In the genomic region with DNA sequence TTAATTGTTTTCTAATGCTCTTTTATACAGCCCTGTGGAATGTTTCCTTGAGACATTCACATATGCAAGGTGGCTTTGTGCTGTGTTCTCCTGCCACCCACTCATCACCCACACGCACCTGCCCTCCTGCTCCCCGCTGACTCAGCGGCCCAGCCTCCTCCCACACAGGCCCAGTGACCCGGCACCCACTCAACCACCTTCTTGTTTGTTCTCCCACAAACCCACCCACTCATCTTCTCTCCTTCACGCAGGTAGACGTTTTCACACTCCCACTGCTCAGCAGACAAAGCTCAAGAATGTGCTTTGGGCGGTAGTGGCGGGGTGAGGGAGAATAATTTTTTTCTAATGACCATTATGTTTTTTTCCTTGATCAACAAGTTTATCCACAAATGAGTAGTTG, we compare ENCODE assay signal across 1 cellular context.
TF ChIP-seq lines count a peak whose summit lies in the region.

No MANE protein-coding gene starts in this region.

TF ChIP-seq in GM12878, 131 proteins besides CTCF, POLR2A, EP300 and RAD21 (continued from another document and continues in another):
- TF ChIP-seq, protein P1, sequence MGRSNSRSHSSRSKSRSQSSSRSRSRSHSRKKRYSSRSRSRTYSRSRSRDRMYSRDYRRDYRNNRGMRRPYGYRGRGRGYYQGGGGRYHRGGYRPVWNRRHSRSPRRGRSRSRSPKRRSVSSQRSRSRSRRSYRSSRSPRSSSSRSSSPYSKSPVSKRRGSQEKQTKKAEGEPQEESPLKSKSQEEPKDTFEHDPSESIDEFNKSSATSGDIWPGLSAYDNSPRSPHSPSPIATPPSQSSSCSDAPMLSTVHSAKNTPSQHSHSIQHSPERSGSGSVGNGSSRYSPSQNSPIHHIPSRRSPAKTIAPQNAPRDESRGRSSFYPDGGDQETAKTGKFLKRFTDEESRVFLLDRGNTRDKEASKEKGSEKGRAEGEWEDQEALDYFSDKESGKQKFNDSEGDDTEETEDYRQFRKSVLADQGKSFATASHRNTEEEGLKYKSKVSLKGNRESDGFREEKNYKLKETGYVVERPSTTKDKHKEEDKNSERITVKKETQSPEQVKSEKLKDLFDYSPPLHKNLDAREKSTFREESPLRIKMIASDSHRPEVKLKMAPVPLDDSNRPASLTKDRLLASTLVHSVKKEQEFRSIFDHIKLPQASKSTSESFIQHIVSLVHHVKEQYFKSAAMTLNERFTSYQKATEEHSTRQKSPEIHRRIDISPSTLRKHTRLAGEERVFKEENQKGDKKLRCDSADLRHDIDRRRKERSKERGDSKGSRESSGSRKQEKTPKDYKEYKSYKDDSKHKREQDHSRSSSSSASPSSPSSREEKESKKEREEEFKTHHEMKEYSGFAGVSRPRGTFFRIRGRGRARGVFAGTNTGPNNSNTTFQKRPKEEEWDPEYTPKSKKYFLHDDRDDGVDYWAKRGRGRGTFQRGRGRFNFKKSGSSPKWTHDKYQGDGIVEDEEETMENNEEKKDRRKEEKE (IDR thresholded peaks at IDR 0.05), result no peak
- TF ChIP-seq ATF7 (IDR thresholded peaks at IDR 0.05; ENCODE audit: low read depth) (peak; percentile 87), MEF2A (IDR thresholded peaks at IDR 0.05; ENCODE audit: insufficient read depth, low read depth, low read length) (0 out of 2 replicates have a peak, but pooled peaks have one; percentile 3), ZZZ3 (IDR thresholded peaks at IDR 0.05; ENCODE audit: control insufficient read depth, insufficient read length, low read depth) (no peak), YY1 (IDR thresholded peaks at IDR 0.05; ENCODE audit: low read depth, low read length) (no peak), BMI1 (IDR thresholded peaks at IDR 0.05; ENCODE audit: borderline replicate concordance) (peak; percentile 68; the same call in 1 of the 2 replicates), CBX5 (IDR thresholded peaks at IDR 0.05; ENCODE audit: low read depth) (0 out of 2 replicates have a peak, but pooled peaks have one; percentile 26), CREM (IDR thresholded peaks at IDR 0.05; ENCODE audit: low read depth) (peak; percentile 24; the same call in 1 of the 2 replicates), RB1 (IDR thresholded peaks at IDR 0.05; ENCODE audit: borderline replicate concordance) (no peak), POLR2AphosphoS2 (IDR thresholded peaks at IDR 0.05; ENCODE audit: low read depth, low read length) (no peak), MYB (IDR thresholded peaks at IDR 0.05; ENCODE audit: borderline replicate concordance, low read depth, low read length) (no peak), ZNF217 (IDR thresholded peaks at IDR 0.05) (0 out of 2 replicates have a peak, but pooled peaks have one; percentile 68), SRF (IDR thresholded peaks at IDR 0.05; ENCODE audit: low read depth in 2 of 2, low read length in 2 of 2) (no peak), TAF1 (IDR thresholded peaks at IDR 0.05; ENCODE audit: borderline replicate concordance, low read depth, low read length) (no peak), ZNF622 (IDR thresholded peaks at IDR 0.05) (no peak)
- TF ChIP-seq, protein P2, sequence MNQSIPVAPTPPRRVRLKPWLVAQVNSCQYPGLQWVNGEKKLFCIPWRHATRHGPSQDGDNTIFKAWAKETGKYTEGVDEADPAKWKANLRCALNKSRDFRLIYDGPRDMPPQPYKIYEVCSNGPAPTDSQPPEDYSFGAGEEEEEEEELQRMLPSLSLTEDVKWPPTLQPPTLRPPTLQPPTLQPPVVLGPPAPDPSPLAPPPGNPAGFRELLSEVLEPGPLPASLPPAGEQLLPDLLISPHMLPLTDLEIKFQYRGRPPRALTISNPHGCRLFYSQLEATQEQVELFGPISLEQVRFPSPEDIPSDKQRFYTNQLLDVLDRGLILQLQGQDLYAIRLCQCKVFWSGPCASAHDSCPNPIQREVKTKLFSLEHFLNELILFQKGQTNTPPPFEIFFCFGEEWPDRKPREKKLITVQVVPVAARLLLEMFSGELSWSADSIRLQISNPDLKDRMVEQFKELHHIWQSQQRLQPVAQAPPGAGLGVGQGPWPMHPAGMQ (IDR thresholded peaks at IDR 0.05; ENCODE audit: borderline replicate concordance), result no peak
- TF ChIP-seq, protein P3, sequence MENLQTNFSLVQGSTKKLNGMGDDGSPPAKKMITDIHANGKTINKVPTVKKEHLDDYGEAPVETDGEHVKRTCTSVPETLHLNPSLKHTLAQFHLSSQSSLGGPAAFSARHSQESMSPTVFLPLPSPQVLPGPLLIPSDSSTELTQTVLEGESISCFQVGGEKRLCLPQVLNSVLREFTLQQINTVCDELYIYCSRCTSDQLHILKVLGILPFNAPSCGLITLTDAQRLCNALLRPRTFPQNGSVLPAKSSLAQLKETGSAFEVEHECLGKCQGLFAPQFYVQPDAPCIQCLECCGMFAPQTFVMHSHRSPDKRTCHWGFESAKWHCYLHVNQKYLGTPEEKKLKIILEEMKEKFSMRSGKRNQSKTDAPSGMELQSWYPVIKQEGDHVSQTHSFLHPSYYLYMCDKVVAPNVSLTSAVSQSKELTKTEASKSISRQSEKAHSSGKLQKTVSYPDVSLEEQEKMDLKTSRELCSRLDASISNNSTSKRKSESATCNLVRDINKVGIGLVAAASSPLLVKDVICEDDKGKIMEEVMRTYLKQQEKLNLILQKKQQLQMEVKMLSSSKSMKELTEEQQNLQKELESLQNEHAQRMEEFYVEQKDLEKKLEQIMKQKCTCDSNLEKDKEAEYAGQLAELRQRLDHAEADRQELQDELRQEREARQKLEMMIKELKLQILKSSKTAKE (IDR thresholded peaks at IDR 0.05; ENCODE audit: low read depth, poor library complexity, severe bottlenecking), result no peak
- TF ChIP-seq, protein P4, sequence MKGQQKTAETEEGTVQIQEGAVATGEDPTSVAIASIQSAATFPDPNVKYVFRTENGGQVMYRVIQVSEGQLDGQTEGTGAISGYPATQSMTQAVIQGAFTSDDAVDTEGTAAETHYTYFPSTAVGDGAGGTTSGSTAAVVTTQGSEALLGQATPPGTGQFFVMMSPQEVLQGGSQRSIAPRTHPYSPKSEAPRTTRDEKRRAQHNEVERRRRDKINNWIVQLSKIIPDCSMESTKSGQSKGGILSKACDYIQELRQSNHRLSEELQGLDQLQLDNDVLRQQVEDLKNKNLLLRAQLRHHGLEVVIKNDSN (IDR thresholded peaks at IDR 0.05; ENCODE audit: borderline replicate concordance, extremely low read length, insufficient read depth, low read depth, low read length), result no peak
- TF ChIP-seq, protein P5, sequence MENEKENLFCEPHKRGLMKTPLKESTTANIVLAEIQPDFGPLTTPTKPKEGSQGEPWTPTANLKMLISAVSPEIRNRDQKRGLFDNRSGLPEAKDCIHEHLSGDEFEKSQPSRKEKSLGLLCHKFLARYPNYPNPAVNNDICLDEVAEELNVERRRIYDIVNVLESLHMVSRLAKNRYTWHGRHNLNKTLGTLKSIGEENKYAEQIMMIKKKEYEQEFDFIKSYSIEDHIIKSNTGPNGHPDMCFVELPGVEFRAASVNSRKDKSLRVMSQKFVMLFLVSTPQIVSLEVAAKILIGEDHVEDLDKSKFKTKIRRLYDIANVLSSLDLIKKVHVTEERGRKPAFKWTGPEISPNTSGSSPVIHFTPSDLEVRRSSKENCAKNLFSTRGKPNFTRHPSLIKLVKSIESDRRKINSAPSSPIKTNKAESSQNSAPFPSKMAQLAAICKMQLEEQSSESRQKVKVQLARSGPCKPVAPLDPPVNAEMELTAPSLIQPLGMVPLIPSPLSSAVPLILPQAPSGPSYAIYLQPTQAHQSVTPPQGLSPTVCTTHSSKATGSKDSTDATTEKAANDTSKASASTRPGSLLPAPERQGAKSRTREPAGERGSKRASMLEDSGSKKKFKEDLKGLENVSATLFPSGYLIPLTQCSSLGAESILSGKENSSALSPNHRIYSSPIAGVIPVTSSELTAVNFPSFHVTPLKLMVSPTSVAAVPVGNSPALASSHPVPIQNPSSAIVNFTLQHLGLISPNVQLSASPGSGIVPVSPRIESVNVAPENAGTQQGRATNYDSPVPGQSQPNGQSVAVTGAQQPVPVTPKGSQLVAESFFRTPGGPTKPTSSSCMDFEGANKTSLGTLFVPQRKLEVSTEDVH (IDR thresholded peaks at IDR 0.05; ENCODE audit: low read depth, partially characterized antibody), result no peak
- TF ChIP-seq, protein P6, sequence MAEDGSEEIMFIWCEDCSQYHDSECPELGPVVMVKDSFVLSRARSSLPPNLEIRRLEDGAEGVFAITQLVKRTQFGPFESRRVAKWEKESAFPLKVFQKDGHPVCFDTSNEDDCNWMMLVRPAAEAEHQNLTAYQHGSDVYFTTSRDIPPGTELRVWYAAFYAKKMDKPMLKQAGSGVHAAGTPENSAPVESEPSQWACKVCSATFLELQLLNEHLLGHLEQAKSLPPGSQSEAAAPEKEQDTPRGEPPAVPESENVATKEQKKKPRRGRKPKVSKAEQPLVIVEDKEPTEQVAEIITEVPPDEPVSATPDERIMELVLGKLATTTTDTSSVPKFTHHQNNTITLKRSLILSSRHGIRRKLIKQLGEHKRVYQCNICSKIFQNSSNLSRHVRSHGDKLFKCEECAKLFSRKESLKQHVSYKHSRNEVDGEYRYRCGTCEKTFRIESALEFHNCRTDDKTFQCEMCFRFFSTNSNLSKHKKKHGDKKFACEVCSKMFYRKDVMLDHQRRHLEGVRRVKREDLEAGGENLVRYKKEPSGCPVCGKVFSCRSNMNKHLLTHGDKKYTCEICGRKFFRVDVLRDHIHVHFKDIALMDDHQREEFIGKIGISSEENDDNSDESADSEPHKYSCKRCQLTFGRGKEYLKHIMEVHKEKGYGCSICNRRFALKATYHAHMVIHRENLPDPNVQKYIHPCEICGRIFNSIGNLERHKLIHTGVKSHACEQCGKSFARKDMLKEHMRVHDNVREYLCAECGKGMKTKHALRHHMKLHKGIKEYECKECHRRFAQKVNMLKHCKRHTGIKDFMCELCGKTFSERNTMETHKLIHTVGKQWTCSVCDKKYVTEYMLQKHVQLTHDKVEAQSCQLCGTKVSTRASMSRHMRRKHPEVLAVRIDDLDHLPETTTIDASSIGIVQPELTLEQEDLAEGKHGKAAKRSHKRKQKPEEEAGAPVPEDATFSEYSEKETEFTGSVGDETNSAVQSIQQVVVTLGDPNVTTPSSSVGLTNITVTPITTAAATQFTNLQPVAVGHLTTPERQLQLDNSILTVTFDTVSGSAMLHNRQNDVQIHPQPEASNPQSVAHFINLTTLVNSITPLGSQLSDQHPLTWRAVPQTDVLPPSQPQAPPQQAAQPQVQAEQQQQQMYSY (CRISPR knock-in tag; IDR thresholded peaks at IDR 0.05), result no peak
- TF ChIP-seq, protein P7, sequence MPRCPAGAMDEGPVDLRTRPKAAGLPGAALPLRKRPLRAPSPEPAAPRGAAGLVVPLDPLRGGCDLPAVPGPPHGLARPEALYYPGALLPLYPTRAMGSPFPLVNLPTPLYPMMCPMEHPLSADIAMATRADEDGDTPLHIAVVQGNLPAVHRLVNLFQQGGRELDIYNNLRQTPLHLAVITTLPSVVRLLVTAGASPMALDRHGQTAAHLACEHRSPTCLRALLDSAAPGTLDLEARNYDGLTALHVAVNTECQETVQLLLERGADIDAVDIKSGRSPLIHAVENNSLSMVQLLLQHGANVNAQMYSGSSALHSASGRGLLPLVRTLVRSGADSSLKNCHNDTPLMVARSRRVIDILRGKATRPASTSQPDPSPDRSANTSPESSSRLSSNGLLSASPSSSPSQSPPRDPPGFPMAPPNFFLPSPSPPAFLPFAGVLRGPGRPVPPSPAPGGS (IDR thresholded peaks at IDR 0.05; ENCODE audit: borderline replicate concordance, insufficient read depth, low read depth, low read length, poor library complexity, severe bottlenecking), result peak; percentile 37
- TF ChIP-seq, protein P8, sequence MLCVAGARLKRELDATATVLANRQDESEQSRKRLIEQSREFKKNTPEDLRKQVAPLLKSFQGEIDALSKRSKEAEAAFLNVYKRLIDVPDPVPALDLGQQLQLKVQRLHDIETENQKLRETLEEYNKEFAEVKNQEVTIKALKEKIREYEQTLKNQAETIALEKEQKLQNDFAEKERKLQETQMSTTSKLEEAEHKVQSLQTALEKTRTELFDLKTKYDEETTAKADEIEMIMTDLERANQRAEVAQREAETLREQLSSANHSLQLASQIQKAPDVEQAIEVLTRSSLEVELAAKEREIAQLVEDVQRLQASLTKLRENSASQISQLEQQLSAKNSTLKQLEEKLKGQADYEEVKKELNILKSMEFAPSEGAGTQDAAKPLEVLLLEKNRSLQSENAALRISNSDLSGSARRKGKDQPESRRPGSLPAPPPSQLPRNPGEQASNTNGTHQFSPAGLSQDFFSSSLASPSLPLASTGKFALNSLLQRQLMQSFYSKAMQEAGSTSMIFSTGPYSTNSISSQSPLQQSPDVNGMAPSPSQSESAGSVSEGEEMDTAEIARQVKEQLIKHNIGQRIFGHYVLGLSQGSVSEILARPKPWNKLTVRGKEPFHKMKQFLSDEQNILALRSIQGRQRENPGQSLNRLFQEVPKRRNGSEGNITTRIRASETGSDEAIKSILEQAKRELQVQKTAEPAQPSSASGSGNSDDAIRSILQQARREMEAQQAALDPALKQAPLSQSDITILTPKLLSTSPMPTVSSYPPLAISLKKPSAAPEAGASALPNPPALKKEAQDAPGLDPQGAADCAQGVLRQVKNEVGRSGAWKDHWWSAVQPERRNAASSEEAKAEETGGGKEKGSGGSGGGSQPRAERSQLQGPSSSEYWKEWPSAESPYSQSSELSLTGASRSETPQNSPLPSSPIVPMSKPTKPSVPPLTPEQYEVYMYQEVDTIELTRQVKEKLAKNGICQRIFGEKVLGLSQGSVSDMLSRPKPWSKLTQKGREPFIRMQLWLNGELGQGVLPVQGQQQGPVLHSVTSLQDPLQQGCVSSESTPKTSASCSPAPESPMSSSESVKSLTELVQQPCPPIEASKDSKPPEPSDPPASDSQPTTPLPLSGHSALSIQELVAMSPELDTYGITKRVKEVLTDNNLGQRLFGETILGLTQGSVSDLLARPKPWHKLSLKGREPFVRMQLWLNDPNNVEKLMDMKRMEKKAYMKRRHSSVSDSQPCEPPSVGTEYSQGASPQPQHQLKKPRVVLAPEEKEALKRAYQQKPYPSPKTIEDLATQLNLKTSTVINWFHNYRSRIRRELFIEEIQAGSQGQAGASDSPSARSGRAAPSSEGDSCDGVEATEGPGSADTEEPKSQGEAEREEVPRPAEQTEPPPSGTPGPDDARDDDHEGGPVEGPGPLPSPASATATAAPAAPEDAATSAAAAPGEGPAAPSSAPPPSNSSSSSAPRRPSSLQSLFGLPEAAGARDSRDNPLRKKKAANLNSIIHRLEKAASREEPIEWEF (IDR thresholded peaks at IDR 0.05; ENCODE audit: insufficient replicate concordance, low read depth, low read length), result no peak
- TF ChIP-seq, protein P9, sequence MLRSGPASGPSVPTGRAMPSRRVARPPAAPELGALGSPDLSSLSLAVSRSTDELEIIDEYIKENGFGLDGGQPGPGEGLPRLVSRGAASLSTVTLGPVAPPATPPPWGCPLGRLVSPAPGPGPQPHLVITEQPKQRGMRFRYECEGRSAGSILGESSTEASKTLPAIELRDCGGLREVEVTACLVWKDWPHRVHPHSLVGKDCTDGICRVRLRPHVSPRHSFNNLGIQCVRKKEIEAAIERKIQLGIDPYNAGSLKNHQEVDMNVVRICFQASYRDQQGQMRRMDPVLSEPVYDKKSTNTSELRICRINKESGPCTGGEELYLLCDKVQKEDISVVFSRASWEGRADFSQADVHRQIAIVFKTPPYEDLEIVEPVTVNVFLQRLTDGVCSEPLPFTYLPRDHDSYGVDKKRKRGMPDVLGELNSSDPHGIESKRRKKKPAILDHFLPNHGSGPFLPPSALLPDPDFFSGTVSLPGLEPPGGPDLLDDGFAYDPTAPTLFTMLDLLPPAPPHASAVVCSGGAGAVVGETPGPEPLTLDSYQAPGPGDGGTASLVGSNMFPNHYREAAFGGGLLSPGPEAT (IDR thresholded peaks at IDR 0.05; ENCODE audit: low read depth), result peak; percentile 52; the same call in 1 of the 2 replicates
